In genomic region chrX:66889418-66889817, GRCh38 we compare ENCODE assay signal across 28 cellular contexts.
"Had no signal": no experiment of that assay in that cellular context is flagged by ENCODE, and none has a peak within 500 bp of the region (broad histone marks: within the 10 kb centered on the region; RNA-seq: fewer than 3 reads in every experiment).

No MANE protein-coding gene starts in this region.

- H3K4me3 ChIP-seq: ascending aorta, coronary artery, dorsolateral prefrontal cortex had no signal

- DNase-seq: activated CD4-positive, alpha-beta memory T cell treated with anti-CD3 and anti-CD28 coated beads, Interleukin-2, amount 10 ng/mL, durations not matched to agents 7 days and 5 days; activated CD4-positive, alpha-beta T cell treated with anti-CD3 and anti-CD28 coated beads for 1 hour; activated CD4-positive, alpha-beta T cell treated with anti-CD3 and anti-CD28 coated beads for 4 hours; activated CD4-positive, alpha-beta T cell treated with anti-CD3 and anti-CD28 coated beads, Interleukin-2, amount 10 ng/mL, durations not matched to agents 7 days and 5 days; activated CD4-positive, alpha-beta T cell treated with anti-CD3 and anti-CD28 coated beads, Interleukin-2, amount 50 U/mL, for 4 hours; activated CD8-positive, alpha-beta memory T cell treated with anti-CD3 and anti-CD28 coated beads, Interleukin-2, amount 50 U/mL, for 48 hours; activated gamma-delta T cell; activated naive CD4-positive, alpha-beta T cell; activated naive CD4-positive, alpha-beta T cell treated with anti-CD3 and anti-CD28 coated beads, Interleukin-2, amount 10 ng/mL, durations not matched to agents 7 days and 5 days; activated naive CD8-positive, alpha-beta T cell treated with anti-CD3 and anti-CD28 coated beads, Interleukin-2, amount 10 ng/mL, durations not matched to agents 7 days and 5 days; activated T-cell treated with anti-CD3 and anti-CD28 coated beads for 4 hours; activated T-cell treated with anti-CD3 and anti-CD28 coated beads, Interleukin-2, amount 50 U/mL, for 24 hours; activated T-cell treated with anti-CD3 and anti-CD28 coated beads, Interleukin-2, amount 50 U/mL, for 72 hours; dorsolateral prefrontal cortex; effector memory CD4-positive, alpha-beta T cell; endodermal cell; foreskin fibroblast; head of caudate nucleus; T-helper 2 cell had no signal

- H3K27ac ChIP-seq: ascending aorta, coronary artery, dorsolateral prefrontal cortex, VCaP had no signal

- H3K27me3 ChIP-seq: ascending aorta had no signal

- ATAC-seq: activated naive CD4-positive, alpha-beta T cell treated with anti-CD3 and anti-CD28 coated beads, Interleukin-2, amount 50 U/mL, for 72 hours; activated T-cell treated with anti-CD3 and anti-CD28 coated beads, Interleukin-2, amount 50 U/mL, for 72 hours; esophagus mucosa; WTC11 had no signal

- H3K9me3 ChIP-seq: ascending aorta had no signal

- FAIRE-seq: bronchial epithelial cell, frontal cortex, TTC549 had no signal

- H3K4me1 ChIP-seq: ascending aorta had no signal

- H3K36me3 ChIP-seq: ascending aorta had no signal
